In genomic region chr1:207362962-207363858, GRCh38 we compare ENCODE assay signal across 13 cellular contexts. TPM values are rescaled to one million over a fixed set of nuclear protein-coding genes. Genes with fewer than 3 reads are reported as not detected.
DNase-seq lines count a peak whose midpoint lies in the region; ATAC-seq and TF ChIP-seq lines count a peak whose summit lies in the region.
"Had no signal": no experiment of that assay in that cellular context is flagged by ENCODE, and none has a peak within 500 bp of the region (broad histone marks: within the 10 kb centered on the region; RNA-seq: fewer than 3 reads in every experiment).

No MANE protein-coding gene starts in this region.

- peak; percentile 37 for DNase-seq in activated CD4-positive, alpha-beta T cell treated with anti-CD3 and anti-CD28 coated beads for 36 hours
- DNase-seq in activated CD4-positive, alpha-beta T cell treated with anti-CD3 and anti-CD28 coated beads, Interleukin-2, amount 50 U/mL, for 1 hour, result no peak
- DNase-seq in M059J (ENCODE audit: low read depth) (peak; percentile 53), cardiac fibroblast (ENCODE audit: low read depth in 2 of 2) (peak; percentile 45 to 64), CD14-positive monocyte (ENCODE audit: low spot score) (no peak), cerebellar cortex (ENCODE audit: low spot score) (no peak), NCI-H2196 treated with DMSO at 0.1 percent for 48 hours (lab: John Stamatoyannopoulos, UW; ENCODE audit: unreplicated experiment) (no peak)
- DNase-seq: hypothalamus, naive B cell, NCI-H2171, SHP77 treated with DMSO at 0.1 percent for 48 hours, tibial artery had no signal

- H3K27me3 ChIP-seq in neutrophil, result no peaks in the 10 kb centered on the region
- H3K27me3 ChIP-seq: tibial artery had no signal

- peak overlapping the region; percentile 29 for H3K27ac ChIP-seq in neutrophil
- H3K27ac ChIP-seq: tibial artery had no signal

- no peaks in the 10 kb centered on the region for H3K9me3 ChIP-seq in neutrophil
- H3K9me3 ChIP-seq: tibial artery had no signal

- H3K27ac Mint-ChIP-seq in activated CD4-positive, alpha-beta T cell treated with anti-CD3 and anti-CD28 coated beads for 36 hours, result no peak overlapping the region
- no peak overlapping the region for H3K27ac Mint-ChIP-seq in CD14-positive monocyte
- H3K27ac Mint-ChIP-seq: naive B cell had no signal

- no peaks in the 10 kb centered on the region for H3K4me1 ChIP-seq in neutrophil (ENCODE audit: control insufficient read depth in 1 of 2, insufficient read depth in 1 of 2, low read depth in 1 of 2, low read length in 1 of 2)
- H3K4me1 ChIP-seq: tibial artery had no signal

- H3K27me3 Mint-ChIP-seq in activated CD4-positive, alpha-beta T cell treated with anti-CD3 and anti-CD28 coated beads for 36 hours, result no peaks in the 10 kb centered on the region
- H3K27me3 Mint-ChIP-seq in CD14-positive monocyte (ENCODE audit: low read depth in 3 of 3), result no peaks in the 10 kb centered on the region
- H3K27me3 Mint-ChIP-seq: naive B cell had no signal

- POLR2A ChIA-PET in activated CD4-positive, alpha-beta T cell treated with anti-CD3 and anti-CD28 coated beads for 36 hours (lab: Charles Lee), result interaction anchor here (0.6 to 2.0 kb wide), 6 partner anchors 12 to 49 kb away, joined by 3 to 17 read pairs (median 4); partner anchors contain the start of gene CD55

- H3K36me3 Mint-ChIP-seq in activated CD4-positive, alpha-beta T cell treated with anti-CD3 and anti-CD28 coated beads for 36 hours (ENCODE audit: low read depth), result peaks cover 20% of the 10 kb centered on the region
- H3K36me3 Mint-ChIP-seq in CD14-positive monocyte, result peaks cover 31 to 34% of the 10 kb centered on the region in 2 donors

- H3K9me3 Mint-ChIP-seq in activated CD4-positive, alpha-beta T cell treated with anti-CD3 and anti-CD28 coated beads for 36 hours (ENCODE audit: low read depth), result no peaks in the 10 kb centered on the region
- H3K9me3 Mint-ChIP-seq in CD14-positive monocyte, result no peaks in the 10 kb centered on the region
- H3K9me3 Mint-ChIP-seq: naive B cell had no signal

- intact Hi-C loops in activated CD4-positive, alpha-beta T cell treated with anti-CD3 and anti-CD28 coated beads for 36 hours (cut with DNase I, micrococcal nuclease), result loop anchor here (1.0 to 2.0 kb wide), 9 partner anchors 27 to 463 kb away; partner anchors contain the start of gene CD55 (in 2 of the 2)
- intact Hi-C loops in CD14-positive monocyte (cut with micrococcal nuclease), result no loop called here

- ATAC-seq in activated CD4-positive, alpha-beta T cell treated with anti-CD3 and anti-CD28 coated beads for 36 hours, result peak; percentile 89

- peaks cover 2% of the 10 kb centered on the region for H3K4me1 Mint-ChIP-seq in activated CD4-positive, alpha-beta T cell treated with anti-CD3 and anti-CD28 coated beads for 36 hours
- H3K4me1 Mint-ChIP-seq in CD14-positive monocyte, result no peaks in the 10 kb centered on the region

- H3K4me3 ChIP-seq in cardiac fibroblast (replicated peaks in 1 of 2; ENCODE audit: low read depth in 2 of 2, low read length in 2 of 2) (no peak overlapping the region), neutrophil (ENCODE audit: low read depth in 1 of 2, low read length in 1 of 2) (no peak overlapping the region)
- H3K4me3 ChIP-seq: tibial artery had no signal

- CTCF ChIA-PET in activated CD4-positive, alpha-beta T cell treated with anti-CD3 and anti-CD28 coated beads for 36 hours (lab: Charles Lee), result interaction anchor here (0.7 to 3.4 kb wide), 6 partner anchors 11 to 136 kb away, joined by 3 to 23 read pairs (median 3); no protein-coding TSS in a partner anchor

- H3K36me3 ChIP-seq in neutrophil, result peaks cover 76% of the 10 kb centered on the region

- H3K4me3 Mint-ChIP-seq in activated CD4-positive, alpha-beta T cell treated with anti-CD3 and anti-CD28 coated beads for 36 hours, result no peak overlapping the region
- no peak overlapping the region for H3K4me3 Mint-ChIP-seq in CD14-positive monocyte
- H3K4me3 Mint-ChIP-seq: naive B cell had no signal

- TF ChIP-seq CTCF in cardiac fibroblast (IDR thresholded peaks at IDR 0.05; ENCODE audit: low read depth, low read length) (no peak), neutrophil (IDR thresholded peaks at IDR 0.05) (no peak), CD14-positive monocyte (IDR thresholded peaks at IDR 0.05) (no peak)

RNA-seq across cellular contexts. Expression of gene CD55, which starts 41.7 kb away (rescaled TPM):
- total RNA-seq in activated CD4-positive, alpha-beta T cell treated with anti-CD3 and anti-CD28 coated beads for 36 hours, result 10 to 100 TPM; 56.8 to 92.7 TPM
- total RNA-seq in M059J (2014; rRNA removed; shearing (Covaris generic)), result 54.5 and 61.1 TPM in 2 replicates
- 100 to 1,000 TPM; 171 to 221 TPM for polyA plus RNA-seq in CD14-positive monocyte

Comparison
In these comparisons a context has a peak if more than half of its experiments do, and no peak if none do; other contexts are left out.
1. DNase-seq: peak in activated CD4-positive, alpha-beta T cell treated with anti-CD3 and anti-CD28 coated beads for 36 hours (single experiment), M059J (single experiment) and cardiac fibroblast (2 of 2); none in activated CD4-positive, alpha-beta T cell treated with anti-CD3 and anti-CD28 coated beads, Interleukin-2, amount 50 U/mL, for 1 hour (single experiment), CD14-positive monocyte (single experiment), cerebellar cortex (single experiment) and NCI-H2196 treated with DMSO at 0.1 percent for 48 hours (single experiment).
2. intact Hi-C loops: an anchor here in activated CD4-positive, alpha-beta T cell treated with anti-CD3 and anti-CD28 coated beads for 36 hours (1.0 to 2.0 kb wide); none called in CD14-positive monocyte.